ENCODE assay signal across 8 cellular contexts in the genomic region with DNA sequence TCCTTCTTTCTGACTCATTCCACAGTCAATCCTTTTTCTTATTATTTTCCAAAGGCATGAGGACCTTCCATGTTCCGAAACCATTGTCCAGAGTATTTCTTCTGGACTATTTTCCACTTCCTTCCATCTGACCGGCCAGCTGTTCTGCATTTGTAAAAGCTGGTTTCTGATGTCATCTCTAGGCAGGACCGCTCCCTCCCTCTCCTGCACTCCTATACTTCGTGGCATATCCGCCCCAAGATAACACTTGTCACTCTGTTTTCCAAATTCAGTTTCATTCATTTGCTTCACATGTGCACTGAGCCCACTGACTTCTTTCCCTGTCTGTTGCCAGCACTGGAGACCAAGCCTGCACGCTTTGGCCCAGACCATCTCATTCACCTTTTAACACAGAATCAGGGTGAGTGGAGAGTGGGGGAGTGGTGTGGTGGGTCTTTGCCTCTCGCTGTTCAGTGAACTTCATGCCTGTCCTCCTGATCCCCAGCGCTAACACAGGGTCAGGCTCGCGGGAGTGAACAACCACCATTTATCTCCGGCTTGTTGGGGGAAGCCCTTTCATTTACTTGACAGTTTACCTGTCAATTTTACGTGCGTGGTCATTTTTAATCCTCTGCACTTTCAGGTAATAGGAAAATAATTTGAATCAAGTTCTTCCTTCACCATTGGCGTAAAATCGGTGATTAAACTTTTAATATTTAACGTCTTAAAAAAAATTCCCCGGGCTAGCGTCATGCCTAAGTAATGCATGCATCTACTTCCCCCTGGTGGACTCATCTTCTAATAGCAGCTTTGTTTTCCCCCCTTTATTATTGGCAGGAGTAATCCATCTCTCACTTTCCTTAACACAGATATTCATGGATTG. TPM values are rescaled to one million over a fixed set of nuclear protein-coding genes. Genes with fewer than 3 reads are reported as not detected.
DNase-seq lines count a peak whose midpoint lies in the region; ATAC-seq and TF ChIP-seq lines count a peak whose summit lies in the region.

No MANE protein-coding gene starts in this region.

- H3K27ac Mint-ChIP-seq in activated CD4-positive, alpha-beta T cell treated with anti-CD3 and anti-CD28 coated beads for 36 hours: no peak overlapping the region

- POLR2A ChIA-PET in activated CD4-positive, alpha-beta T cell treated with anti-CD3 and anti-CD28 coated beads for 36 hours (lab: Charles Lee): no interaction called here

- no peak for TF ChIP-seq POLR2A in tibial nerve (IDR thresholded peaks at IDR 0.05)

- H3K9me3 ChIP-seq in liver (ENCODE audit: control insufficient read depth in 4 of 4, low read length in 3 of 4) (no peaks in the 10 kb centered on the region), tibial nerve (no peaks in the 10 kb centered on the region)

- TF ChIP-seq RAD21 in Ishikawa (IDR thresholded peaks at IDR 0.05; ENCODE audit: low read depth) (peak; percentile 95), liver (IDR thresholded peaks at IDR 0.05) (peak; percentile 97 to 99)

- WGBS in liver: 24% methylated on average over 18 of the region's 18 CpGs
- WGBS in tibial nerve, 2 donors: 14 to 16% methylated on average over 18 of the region's 18 CpGs

- no peak for TF ChIP-seq EP300 in Ishikawa (IDR thresholded peaks at IDR 0.05; ENCODE audit: borderline replicate concordance)
- no peak for TF ChIP-seq EP300 in tibial nerve (IDR thresholded peaks at IDR 0.05)

- CTCF ChIA-PET in activated CD4-positive, alpha-beta T cell treated with anti-CD3 and anti-CD28 coated beads for 36 hours (lab: Charles Lee): interaction anchor here (0.6 to 2.7 kb wide), 19 partner anchors 8 to 269 kb away, joined by 3 to 14 read pairs (median 4); partner anchors contain the start of gene APPL2

- H3K4me1 ChIP-seq in liver (ENCODE audit: control insufficient read depth in 4 of 4, insufficient read depth in 4 of 4, low read length in 3 of 4) (peaks cover 0 to 5% (median 4%) of the 10 kb centered on the region in 4 donors), tibial nerve (peaks cover 0 to 8% (median 0%) of the 10 kb centered on the region in 4 donors)

- H3K27me3 ChIP-seq in liver (ENCODE audit: control insufficient read depth in 4 of 4, insufficient read depth in 4 of 4, low read length in 3 of 4) (no peaks in the 10 kb centered on the region), tibial nerve (no peaks in the 10 kb centered on the region)

- intact Hi-C loops in activated CD4-positive, alpha-beta T cell treated with anti-CD3 and anti-CD28 coated beads for 36 hours (cut with DNase I, micrococcal nuclease): loop anchor here (1.0 to 5.0 kb wide), 4 partner anchors 62 to 1182 kb away; no protein-coding TSS in a partner anchor

- no peaks in the 10 kb centered on the region for H3K36me3 Mint-ChIP-seq in activated CD4-positive, alpha-beta T cell treated with anti-CD3 and anti-CD28 coated beads for 36 hours (ENCODE audit: low read depth)

- peak overlapping the region; percentile 13 to 42 for H3K9ac ChIP-seq in liver (ENCODE audit: low read depth in 1 of 2, low read length in 2 of 2)

- H3K4me3 ChIP-seq in liver (ENCODE audit: low read depth in 1 of 3, low read length in 3 of 3) (peak overlapping the region in 2 of 3 donors; percentile 39 to 51), tibial nerve (peak overlapping the region in 2 of 4 donors; percentile 14 to 43)

- peak; percentile 86 for TF ChIP-seq CTCF in liver (IDR thresholded peaks at IDR 0.05; ENCODE audit: low read depth, low read length, missing input control)
- peak; percentile 58 to 85 (median 75) for TF ChIP-seq CTCF in tibial nerve (IDR thresholded peaks at IDR 0.05)

- no peaks in the 10 kb centered on the region for H3K4me1 Mint-ChIP-seq in activated CD4-positive, alpha-beta T cell treated with anti-CD3 and anti-CD28 coated beads for 36 hours

- no peaks in the 10 kb centered on the region for H3K9me3 Mint-ChIP-seq in activated CD4-positive, alpha-beta T cell treated with anti-CD3 and anti-CD28 coated beads for 36 hours (ENCODE audit: low read depth)

- no peak overlapping the region for H3K4me3 Mint-ChIP-seq in activated CD4-positive, alpha-beta T cell treated with anti-CD3 and anti-CD28 coated beads for 36 hours

- H3K36me3 ChIP-seq in liver (ENCODE audit: control insufficient read depth in 4 of 4, insufficient read depth in 3 of 4, low read depth in 1 of 4, low read length in 3 of 4) (no peaks in the 10 kb centered on the region), tibial nerve (no peaks in the 10 kb centered on the region)

- ATAC-seq in activated CD4-positive, alpha-beta T cell treated with anti-CD3 and anti-CD28 coated beads for 36 hours: peak; percentile 51
- ATAC-seq in GM21619 (IDR thresholded peaks at IDR 0.05; ENCODE audit: unreplicated experiment): no peak

- H3K27ac ChIP-seq in liver (ENCODE audit: low read depth in 1 of 2, low read length in 2 of 2): no peak overlapping the region
- H3K27ac ChIP-seq in tibial nerve: no peak overlapping the region

- DNase-seq in activated CD4-positive, alpha-beta T cell treated with anti-CD3 and anti-CD28 coated beads for 36 hours: peak; percentile 12
- DNase-seq in activated CD4-positive, alpha-beta T cell treated with anti-CD3 and anti-CD28 coated beads, Interleukin-2, amount 50 U/mL, for 1 hour: no peak
- peak; percentile 68 for DNase-seq in OCI-M1 (lab: John Stamatoyannopoulos, UW)
- DNase-seq in dedifferentiated amniotic fluid mesenchymal stem cell (ENCODE audit: extremely low spot score): peak; percentile 87
- peak in 1 of 2 donors; percentile 71 for DNase-seq in tibial nerve (ENCODE audit: low spot score in 2 of 2)

- H3K27me3 Mint-ChIP-seq in activated CD4-positive, alpha-beta T cell treated with anti-CD3 and anti-CD28 coated beads for 36 hours: no peaks in the 10 kb centered on the region

TF ChIP-seq in Ishikawa, 13 proteins besides CTCF, POLR2A, EP300 and RAD21 (continues in another document):
- TF ChIP-seq, protein P1, sequence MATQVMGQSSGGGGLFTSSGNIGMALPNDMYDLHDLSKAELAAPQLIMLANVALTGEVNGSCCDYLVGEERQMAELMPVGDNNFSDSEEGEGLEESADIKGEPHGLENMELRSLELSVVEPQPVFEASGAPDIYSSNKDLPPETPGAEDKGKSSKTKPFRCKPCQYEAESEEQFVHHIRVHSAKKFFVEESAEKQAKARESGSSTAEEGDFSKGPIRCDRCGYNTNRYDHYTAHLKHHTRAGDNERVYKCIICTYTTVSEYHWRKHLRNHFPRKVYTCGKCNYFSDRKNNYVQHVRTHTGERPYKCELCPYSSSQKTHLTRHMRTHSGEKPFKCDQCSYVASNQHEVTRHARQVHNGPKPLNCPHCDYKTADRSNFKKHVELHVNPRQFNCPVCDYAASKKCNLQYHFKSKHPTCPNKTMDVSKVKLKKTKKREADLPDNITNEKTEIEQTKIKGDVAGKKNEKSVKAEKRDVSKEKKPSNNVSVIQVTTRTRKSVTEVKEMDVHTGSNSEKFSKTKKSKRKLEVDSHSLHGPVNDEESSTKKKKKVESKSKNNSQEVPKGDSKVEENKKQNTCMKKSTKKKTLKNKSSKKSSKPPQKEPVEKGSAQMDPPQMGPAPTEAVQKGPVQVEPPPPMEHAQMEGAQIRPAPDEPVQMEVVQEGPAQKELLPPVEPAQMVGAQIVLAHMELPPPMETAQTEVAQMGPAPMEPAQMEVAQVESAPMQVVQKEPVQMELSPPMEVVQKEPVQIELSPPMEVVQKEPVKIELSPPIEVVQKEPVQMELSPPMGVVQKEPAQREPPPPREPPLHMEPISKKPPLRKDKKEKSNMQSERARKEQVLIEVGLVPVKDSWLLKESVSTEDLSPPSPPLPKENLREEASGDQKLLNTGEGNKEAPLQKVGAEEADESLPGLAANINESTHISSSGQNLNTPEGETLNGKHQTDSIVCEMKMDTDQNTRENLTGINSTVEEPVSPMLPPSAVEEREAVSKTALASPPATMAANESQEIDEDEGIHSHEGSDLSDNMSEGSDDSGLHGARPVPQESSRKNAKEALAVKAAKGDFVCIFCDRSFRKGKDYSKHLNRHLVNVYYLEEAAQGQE (IDR thresholded peaks at IDR 0.05; ENCODE audit: low read depth): no peak

TF ChIP-seq in liver, 16 proteins besides CTCF, POLR2A, EP300 and RAD21:
- TF ChIP-seq YY1 (IDR thresholded peaks at IDR 0.05) (no peak), HNF4A (conservative IDR thresholded peaks at IDR 0.05) (no peak), EGR1 (IDR thresholded peaks at IDR 0.05; ENCODE audit: low read depth in 2 of 2) (no peak), RXRA (IDR thresholded peaks at IDR 0.05) (peak in 1 of 2 donors; percentile 6), JUND (IDR thresholded peaks at IDR 0.05) (no peak), SP1 (IDR thresholded peaks at IDR 0.05) (no peak), ZBTB33 (IDR thresholded peaks at IDR 0.05) (no peak)
- TF ChIP-seq, protein P2, sequence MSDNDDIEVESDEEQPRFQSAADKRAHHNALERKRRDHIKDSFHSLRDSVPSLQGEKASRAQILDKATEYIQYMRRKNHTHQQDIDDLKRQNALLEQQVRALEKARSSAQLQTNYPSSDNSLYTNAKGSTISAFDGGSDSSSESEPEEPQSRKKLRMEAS (IDR thresholded peaks at IDR 0.05): no peak

RNA-seq across cellular contexts. Expression of gene C12orf75, which starts 52.5 kb away (rescaled TPM):
- total RNA-seq in activated CD4-positive, alpha-beta T cell treated with anti-CD3 and anti-CD28 coated beads for 36 hours: 10 to 100 TPM; 53.8 to 59.9 TPM
- total RNA-seq in liver (1 to 10 TPM; 2.2 to 3.4 TPM), tibial nerve (10 to 100 TPM; 12.6 to 29.7 (median 18.9) TPM)
- polyA plus RNA-seq in liver: 1 to 10 TPM; 1.2 to 3.9 TPM
